ENCODE assay signal across 1 cellular context in genomic region chr18:48590678-48591077, GRCh38.
TF ChIP-seq lines count a peak whose summit lies in the region.

No MANE protein-coding gene starts in this region.

TF ChIP-seq in HEK293, 187 proteins besides CTCF, POLR2A, EP300 and RAD21 (continued from another document):
- TF ChIP-seq ZNF488 (tag by site-specific recombination; IDR thresholded peaks at IDR 0.05) (no peak), ZNF121 (tag by site-specific recombination; IDR thresholded peaks at IDR 0.05) (peak; percentile 69; the same call in 1 of the 2 replicates), ZNF518A (tag by site-specific recombination; conservative IDR thresholded peaks at IDR 0.05; ENCODE audit: low read depth) (no peak), ZNF660 (tag by site-specific recombination; IDR thresholded peaks at IDR 0.05) (no peak), ZNF2 (tag by site-specific recombination; IDR thresholded peaks at IDR 0.05) (no peak), ZNF664 (tag by site-specific recombination; IDR thresholded peaks at IDR 0.05) (no peak), ZNF324 (tag by site-specific recombination; IDR thresholded peaks at IDR 0.05) (no peak), KLF8 (tag by site-specific recombination; IDR thresholded peaks at IDR 0.05) (no peak), ZBTB26 (tag by site-specific recombination; optimal IDR thresholded peaks at IDR 0.05) (no peak), MZF1 (tag by site-specific recombination; IDR thresholded peaks at IDR 0.05; ENCODE audit: borderline replicate concordance) (no peak), YY1 (tag by site-specific recombination; IDR thresholded peaks at IDR 0.05) (no peak), ZNF76 (tag by site-specific recombination; IDR thresholded peaks at IDR 0.05; ENCODE audit: borderline replicate concordance, low read depth) (no peak), ZBTB20 (tag by site-specific recombination; IDR thresholded peaks at IDR 0.05) (no peak), ZNF596 (tag by site-specific recombination; IDR thresholded peaks at IDR 0.05) (no peak), PRDM2 (tag by site-specific recombination; IDR thresholded peaks at IDR 0.05; ENCODE audit: borderline replicate concordance) (no peak), GLIS1 (tag by site-specific recombination; IDR thresholded peaks at IDR 0.05) (peak; percentile 91), ZNF791 (tag by site-specific recombination; IDR thresholded peaks at IDR 0.05) (no peak), ZBTB17 (tag by site-specific recombination; IDR thresholded peaks at IDR 0.05) (no peak), ZNF274 (IDR thresholded peaks at IDR 0.05; ENCODE audit: low read length) (no peak), ZNF274 (tag by site-specific recombination; IDR thresholded peaks at IDR 0.05; ENCODE audit: borderline replicate concordance) (no peak), OVOL3 (tag by site-specific recombination; IDR thresholded peaks at IDR 0.05) (no peak), SETDB1 (IDR thresholded peaks at IDR 0.05; ENCODE audit: insufficient read length, low read length) (no peak), ZNF114 (tag by site-specific recombination; IDR thresholded peaks at IDR 0.05) (no peak), KLF16 (tag by site-specific recombination; IDR thresholded peaks at IDR 0.05) (no peak), KLF7 (tag by site-specific recombination; IDR thresholded peaks at IDR 0.05; ENCODE audit: borderline replicate concordance) (no peak), ZNF560 (tag by site-specific recombination; IDR thresholded peaks at IDR 0.05; ENCODE audit: borderline replicate concordance) (no peak), HIC1 (tag by site-specific recombination; IDR thresholded peaks at IDR 0.05) (no peak), ZBTB6 (tag by site-specific recombination; IDR thresholded peaks at IDR 0.05) (no peak), PRDM6 (tag by site-specific recombination; IDR thresholded peaks at IDR 0.05) (no peak), SP2 (tag by site-specific recombination; IDR thresholded peaks at IDR 0.05) (no peak), ZNF223 (tag by site-specific recombination; IDR thresholded peaks at IDR 0.05) (no peak), ZNF24 (tag by site-specific recombination; IDR thresholded peaks at IDR 0.05) (no peak), ZNF239 (tag by site-specific recombination; IDR thresholded peaks at IDR 0.05) (no peak), HOXD13 (CRISPR knock-in tag; IDR thresholded peaks at IDR 0.05; ENCODE audit: borderline replicate concordance) (no peak), HOXC10 (CRISPR knock-in tag; IDR thresholded peaks at IDR 0.05) (no peak), ZFP3 (tag by site-specific recombination; IDR thresholded peaks at IDR 0.05; ENCODE audit: low read depth) (no peak)
TF ChIP-seq in HEK293: peak in this region for 8.
